In genomic region chr15:25905140-25905539, GRCh38 we compare ENCODE assay signal across 9 cellular contexts. TPM values are rescaled to one million over a fixed set of nuclear protein-coding genes. Genes with fewer than 3 reads are reported as not detected.
DNase-seq lines count a peak whose midpoint lies in the region; ATAC-seq, FAIRE-seq and TF ChIP-seq lines count a peak whose summit lies in the region.
"Had no signal": no experiment of that assay in that cellular context is flagged by ENCODE, and none has a peak within 500 bp of the region (broad histone marks: within the 10 kb centered on the region; RNA-seq: fewer than 3 reads in every experiment).

No MANE protein-coding gene starts in this region.

- H3K27me3 ChIP-seq in H7 (ENCODE audit: control insufficient read depth, insufficient read depth, low read length) = no peaks in the 10 kb centered on the region

- H3K4me3 ChIP-seq in fibroblast of mammary gland (ENCODE audit: control insufficient read depth, low read depth, low read length) (no peak overlapping the region), H7 (ENCODE audit: insufficient read depth, low read depth, low read length) (no peak overlapping the region)

- H3K36me3 ChIP-seq in H7 (replicated peaks; ENCODE audit: control insufficient read depth, insufficient read depth, low read length) = no peaks in the 10 kb centered on the region

- peak; percentile 73 for DNase-seq in GM04503 (ENCODE audit: low read depth)
- peak; percentile 84 for DNase-seq in RCC 7860 (ENCODE audit: low spot score)
- DNase-seq in fibroblast of mammary gland (ENCODE audit: low read depth) = peak; percentile 96
- DNase-seq in stimulated activated CD4-positive, alpha-beta T cell treated with anti-CD3 and anti-CD28 coated beads, Interleukin-2, amount 100 ng/mL, for 24 hours = peak; percentile 29 to 40
- no peak for DNase-seq in H4 (ENCODE audit: low spot score)
- no peak for DNase-seq in H7
- DNase-seq: head of caudate nucleus, NCI-H2081 had no signal

- no peak for TF ChIP-seq CTCF in fibroblast of mammary gland (conservative IDR thresholded peaks at IDR 0.05; ENCODE audit: control insufficient read depth, insufficient read depth, low read depth, low read length)

- FAIRE-seq in RCC 7860 (lab: Jason Lieb, UNC) = peak; percentile 88

- ATAC-seq in HG02852 (IDR thresholded peaks at IDR 0.05; ENCODE audit: unreplicated experiment) = no peak

RNA-seq across cellular contexts. Expression of gene ATP10A, which starts 42.0 kb away (rescaled TPM):
- 1.3 and 2.4 TPM in 2 replicates for total RNA-seq in H4 (2014; rRNA removed; shearing (Covaris generic))
- 1.4 and 2.0 TPM in 2 replicates for total RNA-seq in H7 (2014; rRNA removed; shearing (Covaris generic))

Comparison
In these comparisons a context has a peak if more than half of its experiments do, and no peak if none do; other contexts are left out.
1. DNase-seq: peak in GM04503 (single experiment), RCC 7860 (single experiment), fibroblast of mammary gland (single experiment) and stimulated activated CD4-positive, alpha-beta T cell treated with anti-CD3 and anti-CD28 coated beads, Interleukin-2, amount 100 ng/mL, for 24 hours (2 of 2); none in H4 (single experiment) and H7 (single experiment).